In genomic region chr14:75132374-75133086, GRCh38 we compare ENCODE assay signal across 8 cellular contexts. TPM values are rescaled to one million over a fixed set of nuclear protein-coding genes. Genes with fewer than 3 reads are reported as not detected.
DNase-seq lines count a peak whose midpoint lies in the region; ATAC-seq and TF ChIP-seq lines count a peak whose summit lies in the region.

No MANE protein-coding gene starts in this region.

- H3K27me3 ChIP-seq in kidney epithelial cell (ENCODE audit: control insufficient read depth, insufficient read depth, low read length), result no peaks in the 10 kb centered on the region

- no peak overlapping the region for H3K4me3 ChIP-seq in kidney epithelial cell (ENCODE audit: low read depth, low read length)

- peak; percentile 56 for TF ChIP-seq CTCF in kidney epithelial cell (IDR thresholded peaks at IDR 0.05; ENCODE audit: insufficient read depth, low read length, poor library complexity, severe bottlenecking)

- peak; percentile 92 for ATAC-seq in SK-N-SH treated with all-trans-retinoic acid at 6 μM for 48 hours

- peaks cover 3% of the 10 kb centered on the region for H3K36me3 ChIP-seq in kidney epithelial cell (ENCODE audit: control insufficient read depth, insufficient read depth, low read length)

- DNase-seq in stimulated activated CD4-positive, alpha-beta T cell treated with anti-CD3 and anti-CD28 coated beads, Interleukin-12 subunit alpha, Interleukin-12 subunit beta, amount 100 ng/mL, for 4 hours, result peak; percentile 6
- no peak for DNase-seq in stimulated activated CD4-positive, alpha-beta T cell treated with anti-CD3 and anti-CD28 coated beads, Interleukin-4, amount 100 ng/mL, for 1 hour
- DNase-seq in NCI-H128 (lab: John Stamatoyannopoulos, UW; ENCODE audit: unreplicated experiment), result peak; percentile 24
- peak; percentile 71 for DNase-seq in central memory CD4-positive, alpha-beta T cell
- no peak for DNase-seq in kidney epithelial cell (ENCODE audit: low read depth)
- DNase-seq in stimulated activated CD4-positive, alpha-beta T cell treated with anti-CD3 and anti-CD28 coated beads, TNF-alpha, amount 100 ng/mL, for 24 hours (ENCODE audit: low read depth in 3 of 3), result peak in 2 of 3 experiments; percentile 31 to 60
- DNase-seq in NK-92 treated with Interleukin-12 subunit alpha and Interleukin-12 subunit beta, amount 100 ng/mL, for 24 hours (lab: John Stamatoyannopoulos, UW), result no peak

TF ChIP-seq in SK-N-SH treated with all-trans-retinoic acid at 6 μM for 48 hours, 23 proteins besides CTCF, POLR2A, EP300 and RAD21:
- TF ChIP-seq ARNTL (CRISPR knock-in tag; IDR thresholded peaks at IDR 0.05; ENCODE audit: borderline replicate concordance, low read depth) (no peak), PPARA (CRISPR knock-in tag; IDR thresholded peaks at IDR 0.05; ENCODE audit: borderline replicate concordance) (no peak), TSHZ2 (CRISPR knock-in tag; IDR thresholded peaks at IDR 0.05) (no peak), CREB5 (CRISPR knock-in tag; IDR thresholded peaks at IDR 0.05; ENCODE audit: low read depth) (no peak), PATZ1 (CRISPR knock-in tag; IDR thresholded peaks at IDR 0.05; ENCODE audit: borderline replicate concordance) (no peak), CSRNP3 (CRISPR knock-in tag; IDR thresholded peaks at IDR 0.05) (no peak), ESRRG (CRISPR knock-in tag; IDR thresholded peaks at IDR 0.05) (no peak), ZFP30 (CRISPR knock-in tag; IDR thresholded peaks at IDR 0.05) (no peak), ZNF8 (CRISPR knock-in tag; IDR thresholded peaks at IDR 0.05) (no peak), TCF4 (CRISPR knock-in tag; IDR thresholded peaks at IDR 0.05; ENCODE audit: borderline replicate concordance) (no peak), ZFP3 (CRISPR knock-in tag; IDR thresholded peaks at IDR 0.05) (no peak)

RNA-seq across cellular contexts. Expression of gene NEK9, which starts 5.7 kb away (rescaled TPM):
- 28.1 and 43.5 TPM in 2 replicates for total RNA-seq in kidney epithelial cell

RNA-seq across cellular contexts. Expression of gene TMED10, which starts 43.9 kb away (rescaled TPM):
- total RNA-seq in kidney epithelial cell, result 271 and 309 TPM in 2 replicates

Comparison
In these comparisons a context has a peak if more than half of its experiments do, and no peak if none do; other contexts are left out.
1. DNase-seq: peak in stimulated activated CD4-positive, alpha-beta T cell treated with anti-CD3 and anti-CD28 coated beads, Interleukin-12 subunit alpha, Interleukin-12 subunit beta, amount 100 ng/mL, for 4 hours (single experiment), NCI-H128 (single experiment), central memory CD4-positive, alpha-beta T cell (single experiment) and stimulated activated CD4-positive, alpha-beta T cell treated with anti-CD3 and anti-CD28 coated beads, TNF-alpha, amount 100 ng/mL, for 24 hours (2 of 3); none in stimulated activated CD4-positive, alpha-beta T cell treated with anti-CD3 and anti-CD28 coated beads, Interleukin-4, amount 100 ng/mL, for 1 hour (single experiment), kidney epithelial cell (single experiment) and NK-92 treated with Interleukin-12 subunit alpha and Interleukin-12 subunit beta, amount 100 ng/mL, for 24 hours (single experiment).